Comparison of ENCODE assay signal across 6 cellular contexts in the genomic region with DNA sequence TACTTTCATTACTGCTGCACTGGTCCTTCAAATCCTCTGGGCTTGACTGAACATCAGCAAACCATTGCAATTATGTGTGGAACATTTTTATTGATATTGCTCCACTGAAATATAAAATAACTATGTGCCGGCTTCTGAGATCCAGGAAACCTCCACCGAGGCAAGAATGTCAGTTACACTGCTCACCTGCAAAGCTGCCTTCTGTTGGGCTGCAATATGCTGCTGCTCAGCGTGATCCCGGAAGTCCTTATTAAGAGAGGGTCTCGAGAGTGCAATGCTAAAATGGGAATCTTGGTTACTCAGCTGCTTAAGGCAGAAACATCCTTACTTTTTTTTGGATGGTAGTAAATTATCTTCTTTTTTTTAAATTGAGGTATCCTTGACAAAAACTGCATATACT.
"Had no signal": no experiment of that assay in that cellular context is flagged by ENCODE, and none has a peak within 500 bp of the region (broad histone marks: within the 10 kb centered on the region; RNA-seq: fewer than 3 reads in every experiment).

No MANE protein-coding gene starts in this region.

- H3K4me3 Mint-ChIP-seq: H9 had no signal

- H3K27ac ChIP-seq: KMS-11 had no signal

- H3K27ac Mint-ChIP-seq: H9 had no signal

- H3K9ac ChIP-seq: KMS-11 had no signal

- H3K4me2 ChIP-seq: KMS-11 had no signal

- DNase-seq: GOT3, H9, HCEC 1CT, IMR-90, KBM-7 had no signal
